Comparison of ENCODE assay signal across 27 cellular contexts in genomic region chr11:32168924-32169323, GRCh38.
"Had no signal": no experiment of that assay in that cellular context is flagged by ENCODE, and none has a peak within 500 bp of the region (broad histone marks: within the 10 kb centered on the region; RNA-seq: fewer than 3 reads in every experiment).

No MANE protein-coding gene starts in this region.

- H3K4me3 Mint-ChIP-seq: effector memory CD8-positive, alpha-beta T cell; immature natural killer cell; natural killer cell; neural crest cell had no signal

- H2AFZ ChIP-seq: parathyroid adenoma had no signal

- DNase-seq: cortex of kidney; effector memory CD8-positive, alpha-beta T cell; erythroblast; esophagus squamous epithelium; foreskin melanocyte; hypothalamus; immature natural killer cell; islet precursor cell; kidney glomerular epithelial cell; left colon; left ventricle myocardium inferior; lower lobe of right lung; natural killer cell; stimulated activated CD4-positive, alpha-beta T cell treated with anti-CD3 and anti-CD28 coated beads, Interleukin-12 subunit alpha, Interleukin-12 subunit beta, amount 100 ng/mL, for 4 hours; stimulated activated CD4-positive, alpha-beta T cell treated with anti-CD3 and anti-CD28 coated beads, Interleukin-1b, Interleukin-23, amount 100 ng/mL, for 48 hours; stimulated activated CD4-positive, alpha-beta T cell treated with anti-CD3 and anti-CD28 coated beads, Interleukin-4, amount 100 ng/mL, for 1 hour; stimulated activated CD8-positive, alpha-beta memory T cell treated with anti-CD3 and anti-CD28 coated beads, Interleukin-4, amount 100 ng/mL, for 48 hours; stimulated activated naive CD4-positive, alpha-beta T cell; upper lobe of left lung had no signal

- H3K4me2 ChIP-seq: smooth muscle cell had no signal

- H3K36me3 ChIP-seq: esophagus squamous epithelium, left ventricle myocardium inferior, lower lobe of right lung, neutrophil, thoracic aorta, tibial nerve, upper lobe of left lung had no signal

- ATAC-seq: effector memory CD8-positive, alpha-beta T cell; left colon; lower lobe of right lung; natural killer cell; sciatic nerve had no signal

- H3K9me3 ChIP-seq: esophagus squamous epithelium, left ventricle myocardium inferior, lower lobe of right lung, neutrophil, thoracic aorta, tibial nerve, upper lobe of left lung had no signal

- H3K27me3 ChIP-seq: tibial nerve, upper lobe of left lung had no signal

- H3K9me3 Mint-ChIP-seq: effector memory CD8-positive, alpha-beta T cell; immature natural killer cell; natural killer cell; neural crest cell had no signal

- H3K27ac Mint-ChIP-seq: effector memory CD8-positive, alpha-beta T cell; immature natural killer cell; natural killer cell; progenitor cell of endocrine pancreas had no signal

- H3K79me2 ChIP-seq: parathyroid adenoma had no signal

- H3K4me3 ChIP-seq: esophagus squamous epithelium, left ventricle myocardium inferior, lower lobe of right lung, smooth muscle cell, thoracic aorta, tibial nerve, upper lobe of left lung had no signal

- H3K27ac ChIP-seq: esophagus squamous epithelium, left ventricle myocardium inferior, lower lobe of right lung, neutrophil, parathyroid adenoma, thoracic aorta, tibial nerve, upper lobe of left lung had no signal

- H3K36me3 Mint-ChIP-seq: immature natural killer cell, natural killer cell had no signal

- H3K4me1 Mint-ChIP-seq: immature natural killer cell had no signal

- H3K4me1 ChIP-seq: parathyroid adenoma had no signal
